Comparison of ENCODE assay signal across 1 cellular context in genomic region chr11:106031210-106031845, GRCh38.
TF ChIP-seq lines count a peak whose summit lies in the region.

No MANE protein-coding gene starts in this region.

TF ChIP-seq in IMR-90, 13 proteins besides CTCF, POLR2A, EP300 and RAD21:
- no peak for TF ChIP-seq NFE2L2 (IDR thresholded peaks at IDR 0.05; ENCODE audit: low read depth, low read length)
- TF ChIP-seq CHD1 (IDR thresholded peaks at IDR 0.05; ENCODE audit: low read depth, low read length) = no peak
- no peak for TF ChIP-seq RCOR1 (IDR thresholded peaks at IDR 0.05; ENCODE audit: insufficient replicate concordance, low read length)
- no peak for TF ChIP-seq MAZ (IDR thresholded peaks at IDR 0.05; ENCODE audit: borderline replicate concordance, low read depth, low read length)
- TF ChIP-seq USF2 (IDR thresholded peaks at IDR 0.05; ENCODE audit: low read depth, low read length) = no peak
- TF ChIP-seq MXI1 (IDR thresholded peaks at IDR 0.05; ENCODE audit: borderline replicate concordance, low read depth, low read length) = no peak
- no peak for TF ChIP-seq ELK1 (IDR thresholded peaks at IDR 0.05; ENCODE audit: borderline replicate concordance, low read depth, low read length)
- TF ChIP-seq SMC3 (IDR thresholded peaks at IDR 0.05; ENCODE audit: low read depth, low read length) = no peak
- TF ChIP-seq FOS (IDR thresholded peaks at IDR 0.05; ENCODE audit: low read depth, low read length) = no peak
- TF ChIP-seq RFX5 (IDR thresholded peaks at IDR 0.05; ENCODE audit: low read depth, low read length) = no peak
- TF ChIP-seq BHLHE40 (IDR thresholded peaks at IDR 0.05; ENCODE audit: low read depth, low read length) = no peak
- TF ChIP-seq MAFK (IDR thresholded peaks at IDR 0.05; ENCODE audit: low read depth, low read length) = no peak
